Comparison of ENCODE assay signal across 12 cellular contexts in the genomic region with DNA sequence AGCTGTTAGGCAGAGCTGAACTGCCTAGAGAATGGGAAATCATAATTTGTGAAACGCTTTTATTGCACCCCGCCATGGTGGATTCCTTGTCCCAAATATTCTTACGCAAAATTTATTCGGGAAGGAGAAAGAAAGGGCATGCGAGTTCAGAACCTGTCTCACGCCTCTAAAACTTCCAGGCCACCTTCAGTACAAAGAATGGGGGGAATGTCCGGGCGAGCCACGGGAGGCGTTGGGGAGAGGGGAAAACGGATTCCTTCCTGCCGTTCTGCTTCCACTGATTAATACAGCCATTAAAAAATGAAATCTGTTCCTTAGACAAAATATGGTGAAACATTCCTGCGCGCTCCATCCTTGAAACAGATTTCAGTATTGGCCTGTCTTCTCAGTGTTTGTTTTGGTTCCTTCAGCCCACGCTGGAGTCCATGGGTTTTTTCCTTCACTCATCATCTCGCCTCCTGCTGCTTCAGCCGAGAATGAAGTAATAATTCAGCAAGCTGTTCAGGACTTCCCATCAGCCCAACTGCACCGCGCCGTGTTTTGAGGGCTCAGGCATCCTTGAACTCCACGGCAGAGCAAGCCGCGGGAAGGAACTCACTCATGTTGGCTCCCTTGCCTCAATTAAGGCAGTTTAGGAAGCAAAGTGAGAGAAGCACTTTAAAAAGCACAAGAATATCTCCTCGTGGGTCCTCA. TPM values are rescaled to one million over a fixed set of nuclear protein-coding genes. Genes with fewer than 3 reads are reported as not detected.
DNase-seq lines count a peak whose midpoint lies in the region; ATAC-seq and TF ChIP-seq lines count a peak whose summit lies in the region.
"Had no signal": no experiment of that assay in that cellular context is flagged by ENCODE, and none has a peak within 500 bp of the region (broad histone marks: within the 10 kb centered on the region; RNA-seq: fewer than 3 reads in every experiment).

No MANE protein-coding gene starts in this region.

- no peak overlapping the region for H3K4me3 ChIP-seq in GM23338
- peak overlapping the region; percentile 62 for H3K4me3 ChIP-seq in skeletal muscle satellite cell (ENCODE audit: low read length)

- ATAC-seq in GM23338 (no peak), GM21367 (IDR thresholded peaks at IDR 0.05; ENCODE audit: unreplicated experiment) (no peak)

- peak overlapping the region; percentile 60; the same call in 1 of the 2 replicates for H3K27ac ChIP-seq in GM23338 (ENCODE audit: low read depth)
- H3K27ac ChIP-seq in RWPE1, result no peak overlapping the region

- H3K27ac Mint-ChIP-seq in GM23338 (no peak overlapping the region), brain (peak overlapping the region in 3 of 5 experiments; percentile 10 to 74 (median 61))

- H3K36me3 Mint-ChIP-seq in GM23338 (ENCODE audit: low read depth) (peaks cover 15% of the 10 kb centered on the region), brain (no peaks in the 10 kb centered on the region)

- no peaks in the 10 kb centered on the region for H3K79me2 ChIP-seq in GM23338 (replicated peaks; ENCODE audit: insufficient read depth)

- H3K9me3 Mint-ChIP-seq in GM23338 (peaks cover 16% of the 10 kb centered on the region), brain (peaks cover 5 to 22% (median 8%) of the 10 kb centered on the region in 5 experiments)

- H3K36me3 ChIP-seq in GM23338 (ENCODE audit: insufficient read depth) (peaks cover 5% of the 10 kb centered on the region; the same call in 1 of the 2 replicates), skeletal muscle satellite cell (ENCODE audit: insufficient read depth, low read length) (no peaks in the 10 kb centered on the region)

- H3K27me3 ChIP-seq in GM23338 (ENCODE audit: insufficient read depth) (no peaks in the 10 kb centered on the region), skeletal muscle satellite cell (ENCODE audit: control insufficient read depth, insufficient read depth, low read length) (no peaks in the 10 kb centered on the region)

- no peaks in the 10 kb centered on the region for H3K9me3 ChIP-seq in skeletal muscle satellite cell (replicated peaks; ENCODE audit: low read length)

- H3K4me3 Mint-ChIP-seq in GM23338, result no peak overlapping the region
- H3K4me3 Mint-ChIP-seq in brain, result peak overlapping the region in 2 of 5 experiments; percentile 7 to 45

- H3K9ac ChIP-seq in skeletal muscle satellite cell (ENCODE audit: low read depth, low read length), result peak overlapping the region; percentile 34

- H3F3A ChIP-seq in GM23338 (replicated peaks; ENCODE audit: low read depth), result no peaks in the 10 kb centered on the region

- H3K4me2 ChIP-seq in GM23338 (no peak overlapping the region), skeletal muscle satellite cell (ENCODE audit: low read length) (peak overlapping the region; percentile 84)

- TF ChIP-seq CTCF in GM23338 (conservative IDR thresholded peaks at IDR 0.05; ENCODE audit: low read depth in 2 of 2) (no peak), brain (conservative IDR thresholded peaks at IDR 0.05) (no peak), GM10266 (IDR thresholded peaks at IDR 0.05; ENCODE audit: control insufficient read depth, insufficient read depth, low read depth, missing control alignments) (no peak), RWPE1 (conservative IDR thresholded peaks at IDR 0.05; ENCODE audit: low read depth) (no peak)

- CTCF ChIA-PET in RWPE1 (lab: Yijun Ruan, JAX), result interaction anchor here (0.5 to 1.5 kb wide), 6 partner anchors 11 to 721 kb away, joined by 3 to 6 read pairs (median 3); no protein-coding TSS in a partner anchor

- H3K4me1 ChIP-seq in GM23338 (ENCODE audit: insufficient read depth) (peaks cover 21% of the 10 kb centered on the region), skeletal muscle satellite cell (ENCODE audit: control insufficient read depth, insufficient read depth, low read length) (peaks cover 14% of the 10 kb centered on the region)

- POLR2A ChIA-PET in RWPE1 (lab: Yijun Ruan, JAX; ENCODE audit: low non-redundant PET), result no interaction called here

- no peaks in the 10 kb centered on the region for H3K9me2 ChIP-seq in GM23338 (ENCODE audit: insufficient read depth)

- H3K4me1 Mint-ChIP-seq in GM23338, result peaks cover 20% of the 10 kb centered on the region
- H3K4me1 Mint-ChIP-seq in brain, result peaks cover 41% of the 10 kb centered on the region

- DNase-seq in GM23338 (ENCODE audit: low spot score) (no peak), hepatic stellate cell (ENCODE audit: low spot score) (peak; percentile 38), GM10266 (ENCODE audit: extremely low spot score) (no peak), RWPE1 (ENCODE audit: low spot score) (no peak), T-helper 2 cell (no peak)
- DNase-seq: COR-L47; glutamatergic neuron; NCI-H2029 treated with DMSO at 0.1 percent for 48 hours; stimulated activated naive CD4-positive, alpha-beta T cell had no signal

- peak overlapping the region; percentile 91; the same call in 1 of the 2 replicates for H2AFZ ChIP-seq in GM23338

- no peaks in the 10 kb centered on the region for H4K20me1 ChIP-seq in GM23338 (replicated peaks; ENCODE audit: insufficient read depth)

- peaks cover 2% of the 10 kb centered on the region for H3K27me3 Mint-ChIP-seq in GM23338 (ENCODE audit: insufficient read depth, low read depth, poor library complexity)
- no peaks in the 10 kb centered on the region for H3K27me3 Mint-ChIP-seq in brain

TF ChIP-seq in GM23338, 12 proteins besides CTCF, POLR2A, EP300 and RAD21:
- TF ChIP-seq NANOG (IDR thresholded peaks at IDR 0.05; ENCODE audit: borderline replicate concordance) (no peak), POLR2AphosphoS5 (IDR thresholded peaks at IDR 0.05; ENCODE audit: low read depth) (no peak), ZNF331 (CRISPR knock-in tag; IDR thresholded peaks at IDR 0.05; ENCODE audit: low read depth) (no peak), STAT1 (IDR thresholded peaks at IDR 0.05; ENCODE audit: unreplicated experiment) (no peak), ZNF114 (CRISPR knock-in tag; IDR thresholded peaks at IDR 0.05) (no peak), EZH2phosphoT487 (IDR thresholded peaks at IDR 0.05; ENCODE audit: unreplicated experiment) (no peak), JUNB (IDR thresholded peaks at IDR 0.05; ENCODE audit: unreplicated experiment) (no peak)

RNA-seq across cellular contexts. Expression of gene CDKN3, which starts 47.7 kb away (rescaled TPM):
- total RNA-seq in GM23338 (2014; rRNA removed; shearing (Covaris generic)), result 36.3 and 61.7 TPM in 2 replicates
- 86.8 and 97.4 TPM in 2 replicates for polyA plus RNA-seq in GM23338 (2016; fragmentation: Nextera tagmentation; extraction: Ambion mirVana)
- polyA plus RNA-seq in brain (ENCODE audit: insufficient read depth, low read depth, low replicate concordance), result 39.5 TPM
- total RNA-seq in skeletal muscle satellite cell (2012; rRNA removed), result 37.3 and 39.3 TPM in 2 replicates
